ENCODE assay signal across 9 cellular contexts in the genomic region with DNA sequence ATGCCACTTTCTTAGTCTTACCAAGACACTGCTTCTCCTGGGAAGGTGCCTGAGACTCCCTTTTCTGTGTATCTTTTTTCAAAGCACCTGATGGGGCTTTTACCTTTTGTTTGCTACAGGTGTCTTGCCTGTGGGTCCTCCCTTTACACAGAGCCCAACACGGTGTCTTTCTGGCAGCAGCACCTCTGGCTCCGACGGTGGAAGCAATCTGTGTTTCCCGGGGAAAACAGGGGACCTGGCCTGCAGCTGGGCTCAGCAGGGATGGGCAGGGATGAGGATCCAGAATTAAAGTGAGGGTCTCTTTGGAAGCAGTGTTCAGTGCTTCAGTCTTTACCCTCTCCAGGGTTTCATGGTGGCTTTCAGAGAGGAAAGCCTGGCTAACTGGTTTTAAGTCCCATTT. TPM values are rescaled to one million over a fixed set of nuclear protein-coding genes. Genes with fewer than 3 reads are reported as not detected.
"Had no signal": no experiment of that assay in that cellular context is flagged by ENCODE, and none has a peak within 500 bp of the region (broad histone marks: within the 10 kb centered on the region; RNA-seq: fewer than 3 reads in every experiment).

No MANE protein-coding gene starts in this region.

- H3K4me3 ChIP-seq: GM12878 had no signal

- FAIRE-seq: G401.6, GM12878, GM12891, GM12892, GM18507, GM19239 had no signal

- ATAC-seq: GM12878 had no signal

- DNase-seq: GDM1, GF-D8 had no signal

RNA-seq across cellular contexts. Expression of gene POU4F2, which starts 11.3 kb away (rescaled TPM):
- total RNA-seq: G401, GM12878 had no signal
